ENCODE assay signal across 11 cellular contexts in the genomic region with DNA sequence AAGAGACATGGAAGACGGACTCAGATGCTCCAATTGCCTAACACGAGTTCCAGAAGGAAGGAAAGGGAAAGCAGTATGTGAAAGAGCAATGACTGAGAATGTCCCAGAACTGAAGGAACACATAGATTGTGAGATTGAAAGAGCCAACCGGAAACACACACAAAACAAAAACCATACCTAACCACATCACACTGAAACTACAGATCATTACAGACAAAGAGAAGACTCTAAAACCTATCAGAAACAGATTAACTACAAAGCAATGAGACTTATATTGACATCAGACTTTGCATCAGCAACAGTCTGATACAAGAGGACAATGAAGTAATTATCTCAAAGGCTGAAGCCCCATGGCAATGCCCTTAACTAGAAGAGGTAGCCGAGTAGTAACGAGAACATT. TPM values are rescaled to one million over a fixed set of nuclear protein-coding genes. Genes with fewer than 3 reads are reported as not detected.
DNase-seq lines count a peak whose midpoint lies in the region; ATAC-seq, FAIRE-seq and TF ChIP-seq lines count a peak whose summit lies in the region.
"Had no signal": no experiment of that assay in that cellular context is flagged by ENCODE, and none has a peak within 500 bp of the region (broad histone marks: within the 10 kb centered on the region; RNA-seq: fewer than 3 reads in every experiment).

No MANE protein-coding gene starts in this region.

- TF ChIP-seq CTCF in upper lobe of left lung (IDR thresholded peaks at IDR 0.05) = no peak

- H3K4me1 Mint-ChIP-seq in memory B cell = peaks cover 14% of the 10 kb centered on the region
- H3K4me1 Mint-ChIP-seq: GM23338 had no signal

- 89 to 91% methylated on average over 5 of the region's 5 CpGs for WGBS in upper lobe of left lung, 2 donors

- no peaks in the 10 kb centered on the region for H3K4me1 ChIP-seq in upper lobe of left lung

- H3K36me3 Mint-ChIP-seq in memory B cell = peaks cover 37% of the 10 kb centered on the region

- no peaks in the 10 kb centered on the region for H3K27me3 Mint-ChIP-seq in memory B cell

- DNase-seq in GM18507 (ENCODE audit: extremely low spot score, insufficient read length, low read depth) (peak; percentile 28), memory B cell (ENCODE audit: low spot score in 2 of 2) (no peak), upper lobe of left lung (no peak), superior temporal gyrus (ENCODE audit: extremely low spot score) (no peak)
- DNase-seq in activated CD8-positive, alpha-beta memory T cell treated with anti-CD3 and anti-CD28 coated beads, Interleukin-2, amount 50 U/mL, for 4 hours = no peak
- DNase-seq: mesenchymal stem cell, T1000 had no signal

- no peaks in the 10 kb centered on the region for H3K27me3 ChIP-seq in upper lobe of left lung

- H3K4me3 ChIP-seq in upper lobe of left lung = no peak overlapping the region
- H3K4me3 ChIP-seq: GM23338 had no signal

- TF ChIP-seq POLR2A in upper lobe of left lung (IDR thresholded peaks at IDR 0.05) = no peak

- FAIRE-seq in GM18507 (lab: Jason Lieb, UNC) = peak; percentile 86

- ATAC-seq in GM21367 (IDR thresholded peaks at IDR 0.05; ENCODE audit: unreplicated experiment) = peak; percentile 59
- peak; percentile 79 for ATAC-seq in HG03432 (IDR thresholded peaks at IDR 0.05; ENCODE audit: unreplicated experiment)
- no peak for ATAC-seq in memory B cell (ENCODE audit: low read depth)
- no peak for ATAC-seq in upper lobe of left lung (ENCODE audit: low FRiP score in 2 of 2)
- ATAC-seq: esophagus mucosa, GM23338 had no signal

- TF ChIP-seq EP300 in upper lobe of left lung (IDR thresholded peaks at IDR 0.05) = no peak

- H3K4me3 Mint-ChIP-seq in memory B cell = no peak overlapping the region
- H3K4me3 Mint-ChIP-seq: GM23338 had no signal

- peaks cover 47 to 98% (median 82%) of the 10 kb centered on the region in 4 donors for H3K36me3 ChIP-seq in upper lobe of left lung

- no peaks in the 10 kb centered on the region for H3K9me3 ChIP-seq in upper lobe of left lung

- no peak overlapping the region for H3K27ac ChIP-seq in upper lobe of left lung

- H3K9me3 Mint-ChIP-seq in memory B cell = no peaks in the 10 kb centered on the region
- H3K9me3 Mint-ChIP-seq: GM23338 had no signal

- peak overlapping the region; percentile 14 for H3K27ac Mint-ChIP-seq in memory B cell
- H3K27ac Mint-ChIP-seq: GM23338 had no signal

RNA-seq across cellular contexts. Expression of a gene that starts 45.6 kb away (rescaled TPM):
- 1 to 10 TPM in 3 of 6 donors, under 1 TPM in 1, not detected in 2; 0.86 to 5.2 (median 1.5) TPM for total RNA-seq in upper lobe of left lung
- total RNA-seq: GM23338 had no signal

Comparison
In these comparisons a context has a peak if more than half of its experiments do, and no peak if none do; other contexts are left out.
1. ATAC-seq: peak in GM21367 (single experiment) and HG03432 (single experiment); none in memory B cell (single experiment) and upper lobe of left lung (0 of 2).